In genomic region chr1:238458924-238459323, GRCh38 we compare ENCODE assay signal across 17 cellular contexts.
"Had no signal": no experiment of that assay in that cellular context is flagged by ENCODE, and none has a peak within 500 bp of the region (broad histone marks: within the 10 kb centered on the region; RNA-seq: fewer than 3 reads in every experiment).

No MANE protein-coding gene starts in this region.

- H3K27ac ChIP-seq: brain microvascular endothelial cell, dorsolateral prefrontal cortex, prostate gland, right atrium auricular region, thyroid gland had no signal

- H3K4me1 ChIP-seq: prostate gland, right atrium auricular region, thyroid gland had no signal

- H3K36me3 ChIP-seq: brain microvascular endothelial cell, prostate gland, right atrium auricular region, thyroid gland had no signal

- H3K27me3 Mint-ChIP-seq: activated B cell treated with CpG ODN at 0.5 μM for 24 hours; activated CD4-positive, alpha-beta memory T cell treated with anti-CD3 and anti-CD28 coated beads for 36 hours had no signal

- H3K9me3 ChIP-seq: prostate gland, right atrium auricular region, thyroid gland had no signal

- H3K36me3 Mint-ChIP-seq: activated CD4-positive, alpha-beta memory T cell treated with anti-CD3 and anti-CD28 coated beads for 36 hours; natural killer cell had no signal

- ATAC-seq: natural killer cell had no signal

- FAIRE-seq: colon had no signal

- H3K4me1 Mint-ChIP-seq: activated B cell treated with CpG ODN at 0.5 μM for 24 hours, natural killer cell had no signal

- H3K27ac Mint-ChIP-seq: activated B cell treated with CpG ODN at 0.5 μM for 24 hours; activated CD4-positive, alpha-beta memory T cell treated with anti-CD3 and anti-CD28 coated beads for 36 hours; natural killer cell had no signal

- DNase-seq: activated B cell treated with CpG ODN at 0.5 μM for 24 hours; activated CD4-positive, alpha-beta memory T cell treated with anti-CD3 and anti-CD28 coated beads for 36 hours; activated CD4-positive, alpha-beta T cell treated with anti-CD3 and anti-CD28 coated beads for 4 hours; activated naive CD4-positive, alpha-beta T cell; activated T-cell treated with anti-CD3 and anti-CD28 coated beads for 4 hours; brain microvascular endothelial cell; central memory CD4-positive, alpha-beta T cell; dorsolateral prefrontal cortex; foreskin melanocyte; glutamatergic neuron; natural killer cell; stimulated activated CD4-positive, alpha-beta T cell treated with anti-CD3 and anti-CD28 coated beads, Interleukin-2, amount 100 ng/mL, for 24 hours; stimulated activated naive CD4-positive, alpha-beta T cell treated with Interleukin-2 at 50 U/mL for 16 hours; thyroid gland had no signal

- H3K27me3 ChIP-seq: brain microvascular endothelial cell, dorsolateral prefrontal cortex, right atrium auricular region, thyroid gland had no signal

- H3K4me3 ChIP-seq: prostate gland, right atrium auricular region, thyroid gland had no signal

- H3K4me3 Mint-ChIP-seq: activated B cell treated with CpG ODN at 0.5 μM for 24 hours; activated CD4-positive, alpha-beta memory T cell treated with anti-CD3 and anti-CD28 coated beads for 36 hours; natural killer cell had no signal
